Comparison of ENCODE assay signal across 8 cellular contexts in the genomic region with DNA sequence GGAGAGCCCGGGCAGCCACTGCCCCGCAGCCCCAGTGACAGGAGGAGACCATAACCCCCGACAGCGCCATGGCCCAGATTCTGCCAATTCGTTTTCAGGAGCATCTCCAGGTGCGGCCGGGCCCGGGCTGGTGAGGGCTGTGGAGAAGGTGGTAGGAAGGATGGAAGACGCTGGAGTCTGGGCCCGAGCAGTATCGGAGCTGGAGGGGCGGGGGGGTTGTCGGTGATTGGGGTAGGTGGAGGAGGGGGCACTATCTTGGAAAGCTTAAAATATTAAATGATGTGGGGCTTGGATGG. TPM values are rescaled to one million over a fixed set of nuclear protein-coding genes. Genes with fewer than 3 reads are reported as not detected.
DNase-seq lines count a peak whose midpoint lies in the region; ATAC-seq lines count a peak whose summit lies in the region.

No MANE protein-coding gene starts in this region.

- peak overlapping the region; percentile 99 for H3K27ac ChIP-seq in substantia nigra (ENCODE audit: low read depth, low read length, poor library complexity, severe bottlenecking)

- H3K4me3 Mint-ChIP-seq in activated CD4-positive, alpha-beta T cell treated with anti-CD3 and anti-CD28 coated beads for 36 hours = peak overlapping the region; percentile 89
- H3K4me3 Mint-ChIP-seq in activated T-helper 17 cell treated with anti-CD3 and anti-CD28 coated beads, Interleukin-2, amount 50 U/mL, for 72 hours = peak overlapping the region; percentile 99
- peak overlapping the region; percentile 90 to 97 (median 95) for H3K4me3 Mint-ChIP-seq in immature natural killer cell

- no peaks in the 10 kb centered on the region for H3K9me3 Mint-ChIP-seq in activated CD4-positive, alpha-beta T cell treated with anti-CD3 and anti-CD28 coated beads for 36 hours (ENCODE audit: low read depth)
- no peaks in the 10 kb centered on the region for H3K9me3 Mint-ChIP-seq in activated T-helper 17 cell treated with anti-CD3 and anti-CD28 coated beads, Interleukin-2, amount 50 U/mL, for 72 hours
- no peaks in the 10 kb centered on the region for H3K9me3 Mint-ChIP-seq in immature natural killer cell

- intact Hi-C loops in activated CD4-positive, alpha-beta T cell treated with anti-CD3 and anti-CD28 coated beads for 36 hours (cut with DNase I, micrococcal nuclease) = loop anchor here in 1 of 2 experiments (1.0 kb wide), 1 partner anchor 400 kb away; a partner anchor contains a TSS

- CTCF ChIA-PET in activated CD4-positive, alpha-beta T cell treated with anti-CD3 and anti-CD28 coated beads for 36 hours (lab: Charles Lee) = interaction anchor here (0.6 to 2.3 kb wide), 7 partner anchors 12 to 685 kb away, joined by 3 to 13 read pairs (median 3); a partner anchor contains a TSS

- peak overlapping the region; percentile 98 for H3K27ac Mint-ChIP-seq in activated CD4-positive, alpha-beta T cell treated with anti-CD3 and anti-CD28 coated beads for 36 hours
- peak overlapping the region; percentile 99 for H3K27ac Mint-ChIP-seq in activated T-helper 17 cell treated with anti-CD3 and anti-CD28 coated beads, Interleukin-2, amount 50 U/mL, for 72 hours
- H3K27ac Mint-ChIP-seq in immature natural killer cell = peak overlapping the region; percentile 97 to 99 (median 99)

- no peak for DNase-seq in activated CD4-positive, alpha-beta T cell treated with anti-CD3 and anti-CD28 coated beads for 36 hours
- no peak for DNase-seq in activated CD4-positive, alpha-beta T cell treated with anti-CD3 and anti-CD28 coated beads for 1 hour
- no peak for DNase-seq in immature natural killer cell
- peak in 2 of 49 donors; percentile 35 to 56 for DNase-seq in substantia nigra (lab: John Stamatoyannopoulos, UW)
- DNase-seq in stimulated activated naive CD4-positive, alpha-beta T cell (lab: John Stamatoyannopoulos, UW) = no peak
- no peak for DNase-seq in NCI-H510A treated with DMSO at 0.1 percent for 48 hours (lab: John Stamatoyannopoulos, UW)
- DNase-seq in iPS-NIHi11 (ENCODE audit: low spot score) = no peak

- POLR2A ChIA-PET in activated CD4-positive, alpha-beta T cell treated with anti-CD3 and anti-CD28 coated beads for 36 hours (lab: Charles Lee) = interaction anchor here (0.6 to 1.6 kb wide), 5 partner anchors 55 to 465 kb away, joined by 4 to 11 read pairs (median 4); a partner anchor contains a TSS

- no peaks in the 10 kb centered on the region for H3K27me3 Mint-ChIP-seq in activated CD4-positive, alpha-beta T cell treated with anti-CD3 and anti-CD28 coated beads for 36 hours
- H3K27me3 Mint-ChIP-seq in activated T-helper 17 cell treated with anti-CD3 and anti-CD28 coated beads, Interleukin-2, amount 50 U/mL, for 72 hours = no peaks in the 10 kb centered on the region
- peaks cover 14 to 27% (median 26%) of the 10 kb centered on the region in 3 donors for H3K27me3 Mint-ChIP-seq in immature natural killer cell (ENCODE audit: low read depth in 3 of 3)

- peaks cover 49% of the 10 kb centered on the region for H3K4me1 Mint-ChIP-seq in activated CD4-positive, alpha-beta T cell treated with anti-CD3 and anti-CD28 coated beads for 36 hours
- peaks cover 27% of the 10 kb centered on the region for H3K4me1 Mint-ChIP-seq in activated T-helper 17 cell treated with anti-CD3 and anti-CD28 coated beads, Interleukin-2, amount 50 U/mL, for 72 hours
- peaks cover 51 to 56% of the 10 kb centered on the region in 2 donors for H3K4me1 Mint-ChIP-seq in immature natural killer cell

- peaks cover 19% of the 10 kb centered on the region for H3K36me3 Mint-ChIP-seq in activated CD4-positive, alpha-beta T cell treated with anti-CD3 and anti-CD28 coated beads for 36 hours (ENCODE audit: low read depth)
- H3K36me3 Mint-ChIP-seq in activated T-helper 17 cell treated with anti-CD3 and anti-CD28 coated beads, Interleukin-2, amount 50 U/mL, for 72 hours (ENCODE audit: low read depth) = peaks cover 54% of the 10 kb centered on the region
- H3K36me3 Mint-ChIP-seq in immature natural killer cell = no peaks in the 10 kb centered on the region

- ATAC-seq in activated CD4-positive, alpha-beta T cell treated with anti-CD3 and anti-CD28 coated beads for 36 hours = no peak
- ATAC-seq in activated T-helper 17 cell treated with anti-CD3 and anti-CD28 coated beads, Interleukin-2, amount 50 U/mL, for 72 hours (replicated peaks) = no peak

RNA-seq across cellular contexts. Expression of a gene that starts 0.3 kb away (rescaled TPM):
- total RNA-seq in activated CD4-positive, alpha-beta T cell treated with anti-CD3 and anti-CD28 coated beads for 36 hours = 100 to 1,000 TPM; 180 to 186 TPM
- total RNA-seq in activated T-helper 17 cell treated with anti-CD3 and anti-CD28 coated beads, Interleukin-2, amount 50 U/mL, for 72 hours = 100 to 1,000 TPM; 162 to 200 TPM
- polyA plus RNA-seq in immature natural killer cell = 10 to 100 TPM; 33.9 to 65.6 (median 45.4) TPM

RNA-seq across cellular contexts. Expression of a gene that starts 54.6 kb away (rescaled TPM):
- 10 to 100 TPM; 22.9 to 24.1 TPM for total RNA-seq in activated CD4-positive, alpha-beta T cell treated with anti-CD3 and anti-CD28 coated beads for 36 hours
- total RNA-seq in activated T-helper 17 cell treated with anti-CD3 and anti-CD28 coated beads, Interleukin-2, amount 50 U/mL, for 72 hours = 10 to 100 TPM; 23.0 to 44.8 TPM
- 10 to 100 TPM; 22.1 to 26.4 (median 25.0) TPM for polyA plus RNA-seq in immature natural killer cell
